Comparison of ENCODE assay signal across 11 cellular contexts in the genomic region with DNA sequence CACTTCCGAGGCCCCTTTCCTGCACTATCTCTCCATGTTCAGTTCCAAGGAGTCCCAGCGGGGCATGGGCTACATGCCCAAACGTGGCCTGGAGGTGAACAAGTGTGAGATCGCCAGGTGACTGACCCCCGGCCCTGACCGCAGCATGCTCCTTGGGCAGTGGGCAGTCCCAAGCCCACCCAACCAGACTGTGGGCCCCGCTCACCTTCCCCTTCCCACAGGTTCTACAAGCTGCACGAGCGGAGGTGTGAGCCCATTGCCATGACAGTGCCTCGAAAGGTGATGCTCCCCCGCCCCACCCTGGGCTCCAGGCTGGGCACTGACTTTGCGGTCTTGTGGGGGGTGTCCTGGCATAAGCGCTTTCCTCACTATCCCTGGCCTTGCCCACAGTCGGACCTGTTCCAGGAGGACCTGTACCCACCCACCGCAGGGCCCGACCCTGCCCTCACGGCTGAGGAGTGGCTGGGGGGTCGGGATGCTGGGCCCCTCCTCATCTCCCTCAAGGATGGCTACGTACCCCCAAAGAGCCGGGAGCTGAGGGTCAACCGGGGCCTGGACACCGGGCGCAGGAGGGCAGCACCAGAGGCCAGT. TPM values are rescaled to one million over a fixed set of nuclear protein-coding genes. Genes with fewer than 3 reads are reported as not detected.
A peak's percentile ranks its signal among the peaks of the same experiment; 100 is the strongest.
DNase-seq lines count a peak whose midpoint lies in the region; ATAC-seq and TF ChIP-seq lines count a peak whose summit lies in the region.
"Had no signal": no experiment of that assay in that cellular context is flagged by ENCODE, and none has a peak within 500 bp of the region (broad histone marks: within the 10 kb centered on the region; RNA-seq: fewer than 3 reads in every experiment).

No MANE protein-coding gene starts in this region.

- 82 to 93% (median 91%) methylated on average over 3 to 23 of the region's 23 CpGs for WGBS in spleen, 5 donors

- H3K36me3 Mint-ChIP-seq in activated naive CD8-positive, alpha-beta T cell treated with anti-CD3 and anti-CD28 coated beads for 36 hours = peaks cover 43% of the 10 kb centered on the region

- H3K27me3 ChIP-seq in left ventricle myocardium inferior (ENCODE audit: low read depth) = no peaks in the 10 kb centered on the region
- H3K27me3 ChIP-seq in Loucy (ENCODE audit: insufficient read depth, low read length, poor library complexity, severe bottlenecking) = no peaks in the 10 kb centered on the region
- no peaks in the 10 kb centered on the region for H3K27me3 ChIP-seq in spleen (replicated peaks in 1 of 7)

- H3K9ac ChIP-seq in Loucy (ENCODE audit: low read depth, low read length, poor library complexity, severe bottlenecking) = no peak overlapping the region
- H3K9ac ChIP-seq: parathyroid adenoma had no signal

- TF ChIP-seq CTCF in left ventricle myocardium inferior (IDR thresholded peaks at IDR 0.05; ENCODE audit: borderline replicate concordance) (no peak), Loucy (conservative IDR thresholded peaks at IDR 0.05; ENCODE audit: low read length) (no peak), spleen (IDR thresholded peaks at IDR 0.05 in 8 of 11, conservative IDR thresholded peaks at IDR 0.05 in 3 of 11) (no peak)

- ATAC-seq in left cardiac atrium = no peak

- no peak for TF ChIP-seq POLR2A in spleen (IDR thresholded peaks at IDR 0.05)

- H3K27ac Mint-ChIP-seq in activated naive CD8-positive, alpha-beta T cell treated with anti-CD3 and anti-CD28 coated beads for 36 hours = peak overlapping the region; percentile 75

- H3K4me3 Mint-ChIP-seq in activated naive CD8-positive, alpha-beta T cell treated with anti-CD3 and anti-CD28 coated beads for 36 hours = peak overlapping the region; percentile 67

- intact Hi-C loops in left cardiac atrium (cut with DNase I) = no loop called here
- intact Hi-C loops in left ventricle myocardium inferior (cut with micrococcal nuclease) = no loop called here
- intact Hi-C loops in spleen (cut with DNase I; ENCODE audit: low total_unique reads) = no loop called here

- H3K4me3 ChIP-seq in left ventricle myocardium inferior = no peak overlapping the region
- H3K4me3 ChIP-seq in Loucy (ENCODE audit: low read length, poor library complexity, severe bottlenecking) = peak overlapping the region; percentile 96
- H3K4me3 ChIP-seq in spleen = peak overlapping the region in 2 of 8 donors; percentile 95 to 98

- H3K9me2 ChIP-seq in Loucy (replicated peaks; ENCODE audit: low read depth, low read length) = no peaks in the 10 kb centered on the region

- H4K20me1 ChIP-seq in Loucy (ENCODE audit: insufficient read depth, low read length, poor library complexity, severe bottlenecking) = peaks cover 22% of the 10 kb centered on the region

- peak overlapping the region; percentile 100 for H3K4me2 ChIP-seq in Loucy (ENCODE audit: low read depth, low read length, poor library complexity, severe bottlenecking)

- H2AFZ ChIP-seq in Loucy (ENCODE audit: low read length) = no peak overlapping the region
- H2AFZ ChIP-seq: parathyroid adenoma had no signal

- H3K4me1 ChIP-seq in left ventricle myocardium inferior (peaks cover 21% of the 10 kb centered on the region), Loucy (ENCODE audit: insufficient read depth, low read length, poor library complexity, severe bottlenecking) (peaks cover 28% of the 10 kb centered on the region), spleen (peaks cover 21 to 50% (median 37%) of the 10 kb centered on the region in 6 donors)

- peaks cover 15% of the 10 kb centered on the region for H3K4me1 Mint-ChIP-seq in activated naive CD8-positive, alpha-beta T cell treated with anti-CD3 and anti-CD28 coated beads for 36 hours

- H3K9me3 Mint-ChIP-seq in activated naive CD8-positive, alpha-beta T cell treated with anti-CD3 and anti-CD28 coated beads for 36 hours = no peaks in the 10 kb centered on the region

- H3K9me3 ChIP-seq in left ventricle myocardium inferior (replicated peaks) (no peaks in the 10 kb centered on the region), Loucy (ENCODE audit: insufficient read depth, low read depth, low read length) (no peaks in the 10 kb centered on the region), spleen (no peaks in the 10 kb centered on the region)

- DNase-seq in left cardiac atrium = peak; percentile 21
- no peak for DNase-seq in left ventricle myocardium inferior
- DNase-seq in activated naive CD8-positive, alpha-beta T cell treated with anti-CD3 and anti-CD28 coated beads for 36 hours = no peak
- peak; percentile 85 for DNase-seq in spleen
- no peak for DNase-seq in NCI-H146 treated with DMSO at 0.1 percent for 48 hours (lab: John Stamatoyannopoulos, UW; ENCODE audit: unreplicated experiment)
- DNase-seq in DMS53 (lab: John Stamatoyannopoulos, UW) = no peak
- DNase-seq in HPDE6-E6E7 (ENCODE audit: extremely low spot score) = no peak
- DNase-seq: NCI-H1417, NCI-H524 had no signal

- no peaks in the 10 kb centered on the region for H3K27me3 Mint-ChIP-seq in activated naive CD8-positive, alpha-beta T cell treated with anti-CD3 and anti-CD28 coated beads for 36 hours

- H3K27ac ChIP-seq in left ventricle myocardium inferior (replicated peaks) = no peak overlapping the region
- H3K27ac ChIP-seq in spleen = peak overlapping the region in 7 of 8 donors; percentile 94 to 100 (median 96)
- H3K27ac ChIP-seq: parathyroid adenoma had no signal

- H3F3A ChIP-seq in Loucy (ENCODE audit: low read depth) = peaks cover 7% of the 10 kb centered on the region; the same call in 1 of the 2 replicates

- H3K79me2 ChIP-seq in Loucy (ENCODE audit: insufficient read depth, low read length) = peaks cover 49% of the 10 kb centered on the region

- H3K36me3 ChIP-seq in left ventricle myocardium inferior (no peaks in the 10 kb centered on the region), Loucy (ENCODE audit: insufficient read depth, low read length) (peaks cover 14% of the 10 kb centered on the region; the same call in 1 of the 2 replicates), spleen (peaks cover 0 to 42% (median 27%) of the 10 kb centered on the region in 6 donors)

RNA-seq across cellular contexts. Expression of gene CORO1A, which starts 4.7 kb away (rescaled TPM):
- total RNA-seq in left cardiac atrium (10 to 100 TPM; 14.8 to 32.0 TPM), left ventricle myocardium inferior (7.7 TPM), spleen (100 to 1,000 TPM; 346 to 602 (median 413) TPM)
- 100 to 1,000 TPM; 972 to 977 TPM for total RNA-seq in activated naive CD8-positive, alpha-beta T cell treated with anti-CD3 and anti-CD28 coated beads for 36 hours
- polyA plus RNA-seq in spleen = 100 to 1,000 TPM; 667 to 757 (median 675) TPM

RNA-seq across cellular contexts. Expression of gene BOLA2B, which starts 5.4 kb away (rescaled TPM):
- total RNA-seq in left cardiac atrium (10 to 100 TPM; 71.4 to 84.6 TPM), left ventricle myocardium inferior (54.6 TPM), spleen (100 to 1,000 TPM in 4 of 7 donors, 10 to 100 TPM in 3; 51.0 to 391 (median 105) TPM)
- 100 to 1,000 TPM; 252 to 257 TPM for total RNA-seq in activated naive CD8-positive, alpha-beta T cell treated with anti-CD3 and anti-CD28 coated beads for 36 hours
- 100 to 1,000 TPM; 262 to 413 (median 307) TPM for polyA plus RNA-seq in spleen

RNA-seq across cellular contexts. Expression of gene SLX1A, which starts 5.6 kb away (rescaled TPM):
- total RNA-seq in left cardiac atrium (10 to 100 TPM; 18.7 to 24.8 TPM), left ventricle myocardium inferior (7.5 TPM), spleen (10 to 100 TPM; 49.0 to 91.4 (median 67.6) TPM)
- total RNA-seq in activated naive CD8-positive, alpha-beta T cell treated with anti-CD3 and anti-CD28 coated beads for 36 hours = 10 to 100 TPM; 64.2 to 65.7 TPM
- polyA plus RNA-seq in spleen = 10 to 100 TPM; 73.6 to 77.2 (median 75.1) TPM

RNA-seq across cellular contexts. Expression of gene SULT1A3, which starts 11.0 kb away (rescaled TPM):
- total RNA-seq in left cardiac atrium = 10 to 100 TPM; 12.0 to 22.6 TPM
- 9.9 TPM for total RNA-seq in left ventricle myocardium inferior
- total RNA-seq in activated naive CD8-positive, alpha-beta T cell treated with anti-CD3 and anti-CD28 coated beads for 36 hours = 10 to 100 TPM in 1 of 2 experiments, 1 to 10 TPM in 1; 9.6 to 12.3 TPM
- total RNA-seq in spleen = 10 to 100 TPM; 15.1 to 33.8 (median 20.4) TPM
- 100 to 1,000 TPM in 1 of 3 donors, 10 to 100 TPM in 2; 45.7 to 120 (median 74.1) TPM for polyA plus RNA-seq in spleen

Comparison
In these comparisons a context has a peak if more than half of its experiments do, and no peak if none do; other contexts are left out.
1. DNase-seq: peak in left cardiac atrium (single experiment) and spleen (single experiment); none in left ventricle myocardium inferior (single experiment), activated naive CD8-positive, alpha-beta T cell treated with anti-CD3 and anti-CD28 coated beads for 36 hours (single experiment), NCI-H146 treated with DMSO at 0.1 percent for 48 hours (single experiment), DMS53 (single experiment) and HPDE6-E6E7 (single experiment).
2. RNA of gene CORO1A, which starts 4.7 kb away (total RNA-seq): 972 to 977 TPM in activated naive CD8-positive, alpha-beta T cell treated with anti-CD3 and anti-CD28 coated beads for 36 hours and 346 to 602 TPM in spleen; 14.8 to 32.0 TPM in left cardiac atrium and 7.7 TPM in left ventricle myocardium inferior (single experiment); every median in the first group is over 10 times any median in the second.